In genomic region chr2:28231110-28231621, GRCh38 we compare ENCODE assay signal across 17 cellular contexts.
DNase-seq lines count a peak whose midpoint lies in the region; ATAC-seq and TF ChIP-seq lines count a peak whose summit lies in the region.
"Had no signal": no experiment of that assay in that cellular context is flagged by ENCODE, and none has a peak within 500 bp of the region (broad histone marks: within the 10 kb centered on the region; RNA-seq: fewer than 3 reads in every experiment).

No MANE protein-coding gene starts in this region.

- peak overlapping the region; percentile 23; the same call in 2 of the 3 replicates for H2BK15ac ChIP-seq in IMR-90 (ENCODE audit: low read depth, low read length)
- H2BK15ac ChIP-seq in mesenchymal stem cell (ENCODE audit: low read depth, poor library complexity, severe bottlenecking), result no peak overlapping the region

- peaks cover 6% of the 10 kb centered on the region for H3K36me3 Mint-ChIP-seq in activated T-helper 2 cell treated with anti-CD3 and anti-CD28 coated beads, Interferon-gamma antibody, Interleukin-2, Interleukin-4, amounts not matched to agents 10 μg/mL and 5 μg/mL and 100 μg/mL, durations not matched to agents 14 hours and 24 hours and 36 hours (ENCODE audit: low read depth)

- H2AFZ ChIP-seq in IMR-90 (replicated peaks; ENCODE audit: low read length, poor library complexity) (no peak overlapping the region), mesenchymal stem cell (ENCODE audit: low read depth, low read length) (no peak overlapping the region)

- H3K4me2 ChIP-seq in IMR-90 (ENCODE audit: low read depth, low read length) (no peak overlapping the region), mesenchymal stem cell (ENCODE audit: low read length, poor library complexity, severe bottlenecking) (no peak overlapping the region)

- H2BK20ac ChIP-seq in IMR-90 (ENCODE audit: low read depth, low read length), result peak overlapping the region; percentile 14; the same call in 1 of the 2 replicates

- peaks cover 14% of the 10 kb centered on the region for H3K4me1 ChIP-seq in IMR-90 (ENCODE audit: control insufficient read depth, insufficient read depth, low read length)
- peaks cover 12% of the 10 kb centered on the region for H3K4me1 ChIP-seq in mesenchymal stem cell (ENCODE audit: control insufficient read depth, insufficient read depth, low read depth, low read length)

- H3K4ac ChIP-seq in IMR-90 (ENCODE audit: low read depth, low read length) (peak overlapping the region; percentile 3; the same call in 1 of the 2 replicates), mesenchymal stem cell (ENCODE audit: low read depth in 1 of 2, low read length in 2 of 2) (no peak overlapping the region)

- no peak overlapping the region for H3K27ac Mint-ChIP-seq in activated T-helper 2 cell treated with anti-CD3 and anti-CD28 coated beads, Interferon-gamma antibody, Interleukin-2, Interleukin-4, amounts not matched to agents 10 μg/mL and 5 μg/mL and 100 μg/mL, durations not matched to agents 14 hours and 24 hours and 36 hours
- H3K27ac Mint-ChIP-seq: activated CD4-positive, alpha-beta T cell treated with anti-CD3 and anti-CD28 coated beads, Interleukin-2, amount 10 ng/mL, durations not matched to agents 7 days and 5 days; memory B cell had no signal

- 71% methylated on average over 1 of the region's 4 CpGs; no CpG with 5 or more reads in 1 of the 2 experiments for WGBS in IMR-90 (ENCODE audit: extremely low coverage in 2 of 2, insufficient read length in 1 of 2), 2 experiments
- 87% methylated on average over 4 of the region's 4 CpGs for WGBS in mesenchymal stem cell

- no peak overlapping the region for H2AK9ac ChIP-seq in IMR-90 (replicated peaks; ENCODE audit: low read depth, low read length, poor library complexity)

- intact Hi-C loops in IMR-90 (cut with micrococcal nuclease), result loop anchor here (5.0 kb wide), 1 partner anchor 161 kb away; the partner anchor contains the start of gene FOSL2
- intact Hi-C loops in activated T-helper 2 cell treated with anti-CD3 and anti-CD28 coated beads, Interferon-gamma antibody, Interleukin-2, Interleukin-4, amounts not matched to agents 10 μg/mL and 5 μg/mL and 100 μg/mL, durations not matched to agents 14 hours and 24 hours and 36 hours (cut with micrococcal nuclease), result no loop called here

- H4K91ac ChIP-seq in IMR-90 (ENCODE audit: insufficient read depth, low read depth, low read length), result 0 out of 2 replicates have a peak overlapping the region, but pooled peaks have one; percentile 38
- no peak overlapping the region for H4K91ac ChIP-seq in mesenchymal stem cell (ENCODE audit: low read length)

- no peaks in the 10 kb centered on the region for H3K36me3 ChIP-seq in IMR-90 (ENCODE audit: control insufficient read depth, insufficient read depth, low read length)
- H3K36me3 ChIP-seq in mesenchymal stem cell (ENCODE audit: control insufficient read depth in 1 of 2, insufficient read depth in 2 of 2, low read depth in 1 of 2, low read length in 2 of 2), result peaks cover 0 to 9% of the 10 kb centered on the region in 2 experiments
- H3K36me3 ChIP-seq: brain microvascular endothelial cell had no signal

- no peak overlapping the region for H3K23ac ChIP-seq in IMR-90 (ENCODE audit: low read depth, low read length)
- no peak overlapping the region for H3K23ac ChIP-seq in mesenchymal stem cell (ENCODE audit: low read length in 2 of 2)

- TF ChIP-seq RAD21 in IMR-90 (IDR thresholded peaks at IDR 0.05; ENCODE audit: low read length), result no peak

- CTCF ChIA-PET in IMR-90 (lab: Yijun Ruan, JAX), result interaction anchor here (1.0 kb wide), 1 partner anchor 13 kb away, joined by 9 read pairs; no protein-coding TSS in a partner anchor

- no peaks in the 10 kb centered on the region for H3K9me3 ChIP-seq in IMR-90 (ENCODE audit: control insufficient read depth, insufficient read depth, low read length)
- no peaks in the 10 kb centered on the region for H3K9me3 ChIP-seq in mesenchymal stem cell (ENCODE audit: control insufficient read depth, low read length)

- POLR2A ChIA-PET in IMR-90 (lab: Charles Lee; ENCODE audit: unreplicated experiment), result no interaction called here

- H3K4me3 ChIP-seq in IMR-90 (ENCODE audit: insufficient read depth, low read depth, low read length) (no peak overlapping the region), cardiac fibroblast (replicated peaks in 1 of 2; ENCODE audit: low read depth in 2 of 2, low read length in 2 of 2) (no peak overlapping the region), mesenchymal stem cell (ENCODE audit: insufficient read depth in 1 of 2, low read depth in 1 of 2, low read length in 2 of 2) (no peak overlapping the region)

- peaks cover 6% of the 10 kb centered on the region; the same call in 1 of the 2 replicates for H3K9me1 ChIP-seq in IMR-90 (ENCODE audit: insufficient read depth, low read length)

- DNase-seq in AG08395 (ENCODE audit: low spot score), result peak; percentile 50
- peak; percentile 69 for DNase-seq in IMR-90
- DNase-seq in cardiac fibroblast (ENCODE audit: low read depth in 2 of 2), result peak; percentile 63 to 68
- DNase-seq in mesenchymal stem cell, result peak; percentile 22
- DNase-seq in activated T-helper 2 cell treated with anti-CD3 and anti-CD28 coated beads, Interferon-gamma antibody, Interleukin-2, Interleukin-4, amounts not matched to agents 10 μg/mL and 5 μg/mL and 100 μg/mL, durations not matched to agents 14 hours and 24 hours and 36 hours (ENCODE audit: low spot score), result no peak
- no peak for DNase-seq in MV-4-11 (lab: John Stamatoyannopoulos, UW)
- no peak for DNase-seq in activated CD8-positive, alpha-beta memory T cell treated with anti-CD3 and anti-CD28 coated beads, Interleukin-2, amount 50 U/mL, for 4 hours
- DNase-seq in DMS53 (lab: John Stamatoyannopoulos, UW), result no peak
- DNase-seq: activated CD4-positive, alpha-beta T cell treated with anti-CD3 and anti-CD28 coated beads, Interleukin-2, amount 10 ng/mL, durations not matched to agents 7 days and 5 days; brain microvascular endothelial cell; DMS153; NCI-H1092; NCI-H446; OCI-M1; stimulated activated CD8-positive, alpha-beta memory T cell treated with anti-CD3 and anti-CD28 coated beads, Interleukin-4, amount 100 ng/mL, for 48 hours had no signal

- H2AK5ac ChIP-seq in IMR-90 (ENCODE audit: low read depth, low read length) (peak overlapping the region; percentile 9; the same call in 1 of the 2 replicates), mesenchymal stem cell (ENCODE audit: low read length, severe bottlenecking) (peak overlapping the region; percentile 36)

- peaks cover 8% of the 10 kb centered on the region for H3K4me1 Mint-ChIP-seq in activated T-helper 2 cell treated with anti-CD3 and anti-CD28 coated beads, Interferon-gamma antibody, Interleukin-2, Interleukin-4, amounts not matched to agents 10 μg/mL and 5 μg/mL and 100 μg/mL, durations not matched to agents 14 hours and 24 hours and 36 hours (ENCODE audit: low read depth)
- H3K4me1 Mint-ChIP-seq: memory B cell had no signal

- H3K56ac ChIP-seq in IMR-90 (ENCODE audit: extremely low read depth, insufficient read depth, low read length), result no peak overlapping the region

- H3K79me1 ChIP-seq in IMR-90 (ENCODE audit: low read depth in 1 of 2, low read length in 2 of 2) (peaks cover 0 to 6% of the 10 kb centered on the region in 2 experiments; a peak in 1 of 4 replicates), mesenchymal stem cell (replicated peaks; ENCODE audit: low read length, poor library complexity, severe bottlenecking) (peaks cover 5% of the 10 kb centered on the region)

- no peak overlapping the region for H2BK5ac ChIP-seq in IMR-90 (ENCODE audit: low read depth, low read length, poor library complexity, severe bottlenecking)
- no peak overlapping the region for H2BK5ac ChIP-seq in mesenchymal stem cell (ENCODE audit: low read depth, low read length, poor library complexity, severe bottlenecking)

- ATAC-seq in IMR-90 (ENCODE audit: low read depth), result no peak
- ATAC-seq: activated T-helper 17 cell treated with anti-CD3 and anti-CD28 coated beads, Interleukin-2, amount 50 U/mL, for 72 hours had no signal

- no peak overlapping the region for H2BK12ac ChIP-seq in mesenchymal stem cell (ENCODE audit: low read length in 2 of 2)

- no peaks in the 10 kb centered on the region for H3K27me3 Mint-ChIP-seq in activated T-helper 2 cell treated with anti-CD3 and anti-CD28 coated beads, Interferon-gamma antibody, Interleukin-2, Interleukin-4, amounts not matched to agents 10 μg/mL and 5 μg/mL and 100 μg/mL, durations not matched to agents 14 hours and 24 hours and 36 hours (ENCODE audit: low read depth)
- H3K27me3 Mint-ChIP-seq: activated CD4-positive, alpha-beta T cell treated with anti-CD3 and anti-CD28 coated beads, Interleukin-2, amount 10 ng/mL, durations not matched to agents 7 days and 5 days; activated T-helper 17 cell treated with anti-CD3 and anti-CD28 coated beads, Interleukin-2, amount 50 U/mL, for 72 hours; memory B cell had no signal

- H2BK120ac ChIP-seq in IMR-90 (ENCODE audit: low read depth, low read length) (peak overlapping the region; percentile 10; the same call in 1 of the 2 replicates), mesenchymal stem cell (ENCODE audit: low read depth, low read length) (no peak overlapping the region)

- H3K9ac ChIP-seq in IMR-90 (ENCODE audit: low read depth, low read length), result no peak overlapping the region
- H3K9ac ChIP-seq in mesenchymal stem cell (ENCODE audit: low read length), result peak overlapping the region; percentile 39

- H3K18ac ChIP-seq in IMR-90 (ENCODE audit: low read depth, low read length) (peak overlapping the region; percentile 16), mesenchymal stem cell (ENCODE audit: low read depth in 1 of 2, low read length in 2 of 2) (no peak overlapping the region)

- in situ Hi-C loops in IMR-90 (cut with MboI; ENCODE audit: low sequenced_read_pairs), result no loop called here

- no peaks in the 10 kb centered on the region for H3K9me3 Mint-ChIP-seq in activated T-helper 2 cell treated with anti-CD3 and anti-CD28 coated beads, Interferon-gamma antibody, Interleukin-2, Interleukin-4, amounts not matched to agents 10 μg/mL and 5 μg/mL and 100 μg/mL, durations not matched to agents 14 hours and 24 hours and 36 hours
- H3K9me3 Mint-ChIP-seq: activated CD4-positive, alpha-beta T cell treated with anti-CD3 and anti-CD28 coated beads, Interleukin-2, amount 10 ng/mL, durations not matched to agents 7 days and 5 days; activated T-helper 17 cell treated with anti-CD3 and anti-CD28 coated beads, Interleukin-2, amount 50 U/mL, for 72 hours; memory B cell had no signal

- no TSS peak for BruUV-seq in IMR-90 (replicated peaks; lab: Mats Ljungman, UMichigan)

- no peak overlapping the region for H3K4me3 Mint-ChIP-seq in activated T-helper 2 cell treated with anti-CD3 and anti-CD28 coated beads, Interferon-gamma antibody, Interleukin-2, Interleukin-4, amounts not matched to agents 10 μg/mL and 5 μg/mL and 100 μg/mL, durations not matched to agents 14 hours and 24 hours and 36 hours (ENCODE audit: low read depth)
- H3K4me3 Mint-ChIP-seq: activated CD4-positive, alpha-beta T cell treated with anti-CD3 and anti-CD28 coated beads, Interleukin-2, amount 10 ng/mL, durations not matched to agents 7 days and 5 days; activated T-helper 17 cell treated with anti-CD3 and anti-CD28 coated beads, Interleukin-2, amount 50 U/mL, for 72 hours; memory B cell had no signal

- H4K8ac ChIP-seq in IMR-90 (ENCODE audit: low read depth in 2 of 2, low read length in 2 of 2) (peak overlapping the region in 1 of 2 experiments; percentile 18; a peak in 2 of 4 replicates), mesenchymal stem cell (ENCODE audit: low read length) (no peak overlapping the region)

- H3K27me3 ChIP-seq in IMR-90 (ENCODE audit: control insufficient read depth, insufficient read depth, low read length) (no peaks in the 10 kb centered on the region), mesenchymal stem cell (ENCODE audit: control insufficient read depth in 1 of 2, insufficient read depth in 1 of 2, low read length in 2 of 2) (no peaks in the 10 kb centered on the region)
- H3K27me3 ChIP-seq: brain microvascular endothelial cell had no signal

- TF ChIP-seq POLR2A in IMR-90 (IDR thresholded peaks at IDR 0.05; ENCODE audit: low read depth, low read length), result no peak

- no peaks in the 10 kb centered on the region for H4K20me1 ChIP-seq in IMR-90 (ENCODE audit: insufficient read depth, low read length)

- no peak overlapping the region for H3K27ac ChIP-seq in IMR-90 (ENCODE audit: insufficient read depth, low read length)
- no peak overlapping the region for H3K27ac ChIP-seq in mesenchymal stem cell (ENCODE audit: low read length, poor library complexity, severe bottlenecking)
- H3K27ac ChIP-seq: brain microvascular endothelial cell had no signal

- peak overlapping the region; percentile 34; the same call in 1 of the 2 replicates for H4K5ac ChIP-seq in IMR-90 (ENCODE audit: low read depth, low read length)

- no peak for TF ChIP-seq CTCF in IMR-90 (conservative IDR thresholded peaks at IDR 0.05; ENCODE audit: low read depth, low read length)
- no peak for TF ChIP-seq CTCF in cardiac fibroblast (IDR thresholded peaks at IDR 0.05; ENCODE audit: low read depth, low read length)

- dilution Hi-C loops in IMR-90 (cut with HindIII; ENCODE audit: low sequenced_read_pairs, unreplicated experiment), result no loop called here

- H3K14ac ChIP-seq in IMR-90 (replicated peaks; ENCODE audit: low read depth, low read length), result peak overlapping the region; percentile 17
- H3K14ac ChIP-seq in mesenchymal stem cell (ENCODE audit: low read length in 2 of 2), result no peak overlapping the region

Comparison
In these comparisons a context has a peak if more than half of its experiments do, and no peak if none do; other contexts are left out.
1. DNase-seq: peak in AG08395 (single experiment), IMR-90 (single experiment), cardiac fibroblast (2 of 2) and mesenchymal stem cell (single experiment); none in activated T-helper 2 cell treated with anti-CD3 and anti-CD28 coated beads, Interferon-gamma antibody, Interleukin-2, Interleukin-4, amounts not matched to agents 10 μg/mL and 5 μg/mL and 100 μg/mL, durations not matched to agents 14 hours and 24 hours and 36 hours (single experiment), MV-4-11 (single experiment), activated CD8-positive, alpha-beta memory T cell treated with anti-CD3 and anti-CD28 coated beads, Interleukin-2, amount 50 U/mL, for 4 hours (single experiment) and DMS53 (single experiment).